ENCODE assay signal across 8 cellular contexts in the genomic region with DNA sequence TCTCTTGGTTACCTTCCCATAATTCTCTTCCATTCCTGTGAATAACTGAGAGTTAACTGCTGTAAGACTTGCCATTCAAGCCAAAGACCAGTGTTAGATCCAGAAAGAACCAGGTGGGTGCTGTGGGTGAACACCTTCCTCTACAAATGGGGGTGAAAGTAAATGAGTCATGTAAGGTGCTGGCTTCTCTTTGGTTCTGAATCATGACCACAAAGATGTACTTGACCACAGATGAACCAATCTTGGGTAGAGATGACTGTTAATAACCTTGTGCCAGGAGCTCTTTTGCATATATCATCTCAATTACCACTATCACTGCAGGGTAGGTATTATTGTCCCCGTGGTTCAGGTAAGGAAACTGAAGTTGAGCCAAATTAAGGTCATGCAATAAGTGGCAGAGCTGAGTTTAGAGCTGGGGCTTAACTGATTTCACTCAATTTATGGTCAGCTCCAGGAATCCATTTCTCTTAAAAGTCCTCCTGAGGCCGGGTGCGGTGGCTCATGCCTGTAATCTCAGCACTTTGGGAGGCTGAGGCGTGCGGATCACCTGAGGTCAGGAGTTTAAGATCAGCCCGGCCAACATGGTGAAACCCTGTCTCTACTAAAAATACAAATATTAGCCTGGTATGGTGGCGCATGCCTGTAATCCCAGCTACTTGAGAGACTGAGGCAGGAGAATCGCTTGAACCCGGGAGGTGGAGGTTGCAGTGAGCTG.
DNase-seq lines count a peak whose midpoint lies in the region; ATAC-seq and TF ChIP-seq lines count a peak whose summit lies in the region.

No MANE protein-coding gene starts in this region.

- 97% methylated on average over 8 of the region's 9 CpGs for WGBS in mesenchymal stem cell

- H3K36me3 ChIP-seq in mesenchymal stem cell (ENCODE audit: control insufficient read depth in 1 of 2, insufficient read depth in 2 of 2, low read depth in 1 of 2, low read length in 2 of 2): no peaks in the 10 kb centered on the region

- no peak overlapping the region for H3K27ac ChIP-seq in mesenchymal stem cell (ENCODE audit: low read length, poor library complexity, severe bottlenecking)

- H3K36me3 Mint-ChIP-seq in activated T-helper 17 cell treated with anti-CD3 and anti-CD28 coated beads, Interleukin-2, amount 50 U/mL, for 72 hours (ENCODE audit: low read depth): peaks cover 6% of the 10 kb centered on the region

- no peak overlapping the region for H3K4me3 ChIP-seq in mesenchymal stem cell (ENCODE audit: insufficient read depth in 1 of 2, low read depth in 1 of 2, low read length in 2 of 2)

- no peak overlapping the region for H2BK12ac ChIP-seq in mesenchymal stem cell (ENCODE audit: low read length in 2 of 2)

- no peak overlapping the region for H2AK5ac ChIP-seq in mesenchymal stem cell (ENCODE audit: low read length, severe bottlenecking)

- no peak overlapping the region for H3K4ac ChIP-seq in mesenchymal stem cell (ENCODE audit: low read depth in 1 of 2, low read length in 2 of 2)

- no peaks in the 10 kb centered on the region for H3K4me1 ChIP-seq in mesenchymal stem cell (ENCODE audit: control insufficient read depth, insufficient read depth, low read depth, low read length)

- intact Hi-C loops in Right ventricle myocardium superior (cut with DNase I): no loop called here

- no peak overlapping the region for H3K23ac ChIP-seq in mesenchymal stem cell (ENCODE audit: low read length in 2 of 2)

- H3K9me3 Mint-ChIP-seq in activated T-helper 17 cell treated with anti-CD3 and anti-CD28 coated beads, Interleukin-2, amount 50 U/mL, for 72 hours: peaks cover 3% of the 10 kb centered on the region

- H3K4me2 ChIP-seq in mesenchymal stem cell (ENCODE audit: low read length, poor library complexity, severe bottlenecking): no peak overlapping the region

- DNase-seq in GM10266 (ENCODE audit: extremely low spot score): peak; percentile 20
- DNase-seq in Right ventricle myocardium superior: no peak
- no peak for DNase-seq in mesenchymal stem cell
- no peak for DNase-seq in NCI-H82 treated with DMSO at 0.1 percent for 48 hours (lab: John Stamatoyannopoulos, UW; ENCODE audit: unreplicated experiment)
- no peak for DNase-seq in foreskin melanocyte

- no peak overlapping the region for H3K18ac ChIP-seq in mesenchymal stem cell (ENCODE audit: low read depth in 1 of 2, low read length in 2 of 2)

- no peak overlapping the region for H2BK5ac ChIP-seq in mesenchymal stem cell (ENCODE audit: low read depth, low read length, poor library complexity, severe bottlenecking)

- peaks cover 34% of the 10 kb centered on the region for H3K4me1 Mint-ChIP-seq in activated T-helper 17 cell treated with anti-CD3 and anti-CD28 coated beads, Interleukin-2, amount 50 U/mL, for 72 hours

- TF ChIP-seq CTCF in GM10266 (IDR thresholded peaks at IDR 0.05; ENCODE audit: control insufficient read depth, insufficient read depth, low read depth, missing control alignments): no peak

- no peak overlapping the region for H3K9ac ChIP-seq in mesenchymal stem cell (ENCODE audit: low read length)

- H2BK15ac ChIP-seq in mesenchymal stem cell (ENCODE audit: low read depth, poor library complexity, severe bottlenecking): no peak overlapping the region

- H3K27ac Mint-ChIP-seq in activated T-helper 17 cell treated with anti-CD3 and anti-CD28 coated beads, Interleukin-2, amount 50 U/mL, for 72 hours: peak overlapping the region; percentile 90

- no peak overlapping the region for H4K8ac ChIP-seq in mesenchymal stem cell (ENCODE audit: low read length)

- H3K14ac ChIP-seq in mesenchymal stem cell (ENCODE audit: low read length in 2 of 2): no peak overlapping the region

- peak overlapping the region; percentile 67 for H3K4me3 Mint-ChIP-seq in activated T-helper 17 cell treated with anti-CD3 and anti-CD28 coated beads, Interleukin-2, amount 50 U/mL, for 72 hours

- H2BK120ac ChIP-seq in mesenchymal stem cell (ENCODE audit: low read depth, low read length): no peak overlapping the region

- H3K79me1 ChIP-seq in mesenchymal stem cell (replicated peaks; ENCODE audit: low read length, poor library complexity, severe bottlenecking): no peaks in the 10 kb centered on the region

- H2AFZ ChIP-seq in mesenchymal stem cell (ENCODE audit: low read depth, low read length): no peak overlapping the region

- no peaks in the 10 kb centered on the region for H3K27me3 Mint-ChIP-seq in activated T-helper 17 cell treated with anti-CD3 and anti-CD28 coated beads, Interleukin-2, amount 50 U/mL, for 72 hours

- H3K27me3 ChIP-seq in mesenchymal stem cell (ENCODE audit: control insufficient read depth in 1 of 2, insufficient read depth in 1 of 2, low read length in 2 of 2): peaks cover 0 to 6% of the 10 kb centered on the region in 2 experiments

- no peak overlapping the region for H4K91ac ChIP-seq in mesenchymal stem cell (ENCODE audit: low read length)

- peaks cover 6% of the 10 kb centered on the region for H3K9me3 ChIP-seq in mesenchymal stem cell (ENCODE audit: control insufficient read depth, low read length)

- ATAC-seq in GM19351 (IDR thresholded peaks at IDR 0.05; ENCODE audit: unreplicated experiment) (peak; percentile 95), HG03066 (IDR thresholded peaks at IDR 0.05; ENCODE audit: low read depth, unreplicated experiment) (peak; percentile 89), Right ventricle myocardium superior (ENCODE audit: poor library complexity) (no peak)
- ATAC-seq in activated T-helper 17 cell treated with anti-CD3 and anti-CD28 coated beads, Interleukin-2, amount 50 U/mL, for 72 hours (replicated peaks): peak; percentile 88
